Comparison of ENCODE assay signal across 31 cellular contexts in the genomic region with DNA sequence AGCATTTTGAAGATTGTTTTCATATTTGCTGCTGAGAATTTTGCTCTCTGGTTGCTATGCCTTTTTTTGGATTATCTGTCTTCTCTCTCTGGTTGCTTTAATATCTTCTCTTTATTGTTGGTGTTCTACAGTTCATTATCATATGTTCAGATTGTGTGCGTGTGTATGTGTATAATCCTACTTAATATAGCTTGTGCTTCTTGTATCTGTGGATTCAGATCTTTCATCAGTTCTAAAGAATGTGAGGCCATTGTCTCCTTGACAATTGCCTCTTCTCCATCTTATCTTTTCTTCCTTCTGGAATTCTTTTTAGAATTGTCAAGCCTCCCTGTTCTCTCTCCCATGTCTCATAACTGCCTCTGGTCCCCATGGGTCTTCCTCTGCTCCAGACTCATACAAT.
DNase-seq lines count a peak whose midpoint lies in the region; ATAC-seq and TF ChIP-seq lines count a peak whose summit lies in the region.
"Had no signal": no experiment of that assay in that cellular context is flagged by ENCODE, and none has a peak within 500 bp of the region (broad histone marks: within the 10 kb centered on the region; RNA-seq: fewer than 3 reads in every experiment).

No MANE protein-coding gene starts in this region.

- H3K9me3 Mint-ChIP-seq in endodermal cell: peaks cover 27% of the 10 kb centered on the region
- peaks cover 24% of the 10 kb centered on the region for H3K9me3 Mint-ChIP-seq in WTC11

- no peaks in the 10 kb centered on the region for H3K36me3 ChIP-seq in HEK293 (ENCODE audit: control insufficient read depth in 2 of 2, insufficient read depth in 1 of 2, low read length in 2 of 2)
- H3K36me3 ChIP-seq in endodermal cell (ENCODE audit: control insufficient read depth, insufficient read depth, low read length): no peaks in the 10 kb centered on the region
- no peaks in the 10 kb centered on the region for H3K36me3 ChIP-seq in breast epithelium
- H3K36me3 ChIP-seq: BE2C; BLaER1; BLaER1 treated with 17β-estradiol and CSF1 and Interleukin-3, amounts not matched to agents 10 nM and 100 nM had no signal

- peaks cover 20% of the 10 kb centered on the region for H3K4me1 Mint-ChIP-seq in endodermal cell
- no peaks in the 10 kb centered on the region for H3K4me1 Mint-ChIP-seq in WTC11
- H3K4me1 Mint-ChIP-seq: B cell; CD14-positive monocyte; CD4-positive, alpha-beta memory T cell; CD4-positive, CD25-positive, alpha-beta regulatory T cell; CD8-positive, alpha-beta memory T cell had no signal

- H3K4me3 ChIP-seq in HEK293 (ENCODE audit: low read depth, low read length): no peak overlapping the region
- peak overlapping the region; percentile 64 for H3K4me3 ChIP-seq in endodermal cell (ENCODE audit: low read length)
- H3K4me3 ChIP-seq in breast epithelium: no peak overlapping the region
- H3K4me3 ChIP-seq: A549; BLaER1; BLaER1 treated with 17β-estradiol and CSF1 and Interleukin-3, amounts not matched to agents 10 nM and 100 nM had no signal

- peaks cover 1% of the 10 kb centered on the region for H3K27me3 Mint-ChIP-seq in endodermal cell (ENCODE audit: insufficient read depth)
- no peaks in the 10 kb centered on the region; the same call in 1 of the 2 replicates for H3K27me3 Mint-ChIP-seq in WTC11 (ENCODE audit: low read depth)

- no peak for TF ChIP-seq CTCF in HEK293 (tag by site-specific recombination; IDR thresholded peaks at IDR 0.05)
- no peak for TF ChIP-seq CTCF in endodermal cell (conservative IDR thresholded peaks at IDR 0.05)
- no peak for TF ChIP-seq CTCF in breast epithelium (IDR thresholded peaks at IDR 0.05)
- no peak for TF ChIP-seq CTCF in WTC11 (IDR thresholded peaks at IDR 0.05)

- intact Hi-C loops in breast epithelium (cut with DNase I; ENCODE audit: low total_unique reads): no loop called here

- H3K27ac Mint-ChIP-seq in endodermal cell: no peak overlapping the region
- H3K27ac Mint-ChIP-seq in WTC11: no peak overlapping the region
- H3K27ac Mint-ChIP-seq: B cell; CD14-positive monocyte; CD4-positive, alpha-beta memory T cell; CD4-positive, alpha-beta T cell; CD4-positive, CD25-positive, alpha-beta regulatory T cell; CD8-positive, alpha-beta memory T cell; CD8-positive, alpha-beta T cell had no signal

- no peak for DNase-seq in endodermal cell
- DNase-seq in breast epithelium (ENCODE audit: low spot score in 2 of 2): no peak
- DNase-seq in WTC11 (ENCODE audit: low spot score): no peak
- DNase-seq: 8988T; ACHN; AML-193; BE2C; C1 segment of cervical spinal cord; Caco-2; Calu3; CD4-positive, alpha-beta memory T cell; CD4-positive, alpha-beta T cell; CD4-positive, CD25-positive, alpha-beta regulatory T cell; CD8-positive, alpha-beta memory T cell; CD8-positive, alpha-beta T cell; COR-L47; DMS 273 treated with DMSO at 0.1 percent for 48 hours; DMS153; DMS53; DMS79; DMS79 treated with DMSO at 0.1 percent for 48 hours; DND-41; EL had no signal

- CTCF ChIA-PET in HEK293 (lab: Yijun Ruan, JAX): no interaction called here
- CTCF ChIA-PET in WTC11 (lab: Charles Lee): no interaction called here

- no peak for TF ChIP-seq POLR2A in breast epithelium (IDR thresholded peaks at IDR 0.05)

- no peak for ATAC-seq in WTC11
- ATAC-seq: A549; CD8-positive, alpha-beta T cell had no signal

- H3K27me3 ChIP-seq in endodermal cell (ENCODE audit: control insufficient read depth, insufficient read depth, low read length, poor library complexity, severe bottlenecking) (no peaks in the 10 kb centered on the region), breast epithelium (no peaks in the 10 kb centered on the region)
- H3K27me3 ChIP-seq: BE2C; BLaER1; BLaER1 treated with 17β-estradiol and CSF1 and Interleukin-3, amounts not matched to agents 10 nM and 100 nM had no signal

- H3K4me1 ChIP-seq in HEK293 (ENCODE audit: control insufficient read depth, insufficient read depth, low read length) (no peaks in the 10 kb centered on the region), endodermal cell (ENCODE audit: control insufficient read depth, insufficient read depth, low read length) (peaks cover 5% of the 10 kb centered on the region), breast epithelium (no peaks in the 10 kb centered on the region)
- H3K4me1 ChIP-seq: A549; BE2C; BLaER1; BLaER1 treated with 17β-estradiol and CSF1 and Interleukin-3, amounts not matched to agents 10 nM and 100 nM; Caco-2 had no signal

- no peaks in the 10 kb centered on the region for H3K9me3 ChIP-seq in HEK293 (ENCODE audit: control insufficient read depth, insufficient read depth, low read depth, low read length)
- peaks cover 25% of the 10 kb centered on the region for H3K9me3 ChIP-seq in endodermal cell (ENCODE audit: control insufficient read depth, low read length)
- peaks cover 8% of the 10 kb centered on the region in 2 donors for H3K9me3 ChIP-seq in breast epithelium
- H3K9me3 ChIP-seq: BE2C, Caco-2 had no signal

- H3K27ac ChIP-seq in HEK293 (ENCODE audit: extremely low read depth, low read depth, low read length) (no peak overlapping the region), endodermal cell (ENCODE audit: low read depth, low read length) (no peak overlapping the region), breast epithelium (no peak overlapping the region)
- H3K27ac ChIP-seq: 22Rv1; A549; BLaER1; BLaER1 treated with 17β-estradiol and CSF1 and Interleukin-3, amounts not matched to agents 10 nM and 100 nM; C4-2B had no signal

- H3K36me3 Mint-ChIP-seq in endodermal cell (ENCODE audit: low read depth) (no peaks in the 10 kb centered on the region), WTC11 (0 out of 2 replicates have a peak, but pooled peaks cover 4% of the 10 kb centered on the region)
- H3K36me3 Mint-ChIP-seq: CD14-positive monocyte; CD4-positive, alpha-beta memory T cell; CD4-positive, CD25-positive, alpha-beta regulatory T cell; CD8-positive, alpha-beta memory T cell; CD8-positive, alpha-beta T cell had no signal

- POLR2A ChIA-PET in HEK293 (lab: Yijun Ruan, JAX): no interaction called here
- POLR2A ChIA-PET in WTC11 (lab: Charles Lee): no interaction called here

- no peak overlapping the region for H3K4me3 Mint-ChIP-seq in endodermal cell
- no peak overlapping the region for H3K4me3 Mint-ChIP-seq in WTC11
- H3K4me3 Mint-ChIP-seq: B cell; CD14-positive monocyte; CD4-positive, alpha-beta memory T cell; CD4-positive, alpha-beta T cell; CD4-positive, CD25-positive, alpha-beta regulatory T cell; CD8-positive, alpha-beta memory T cell; CD8-positive, alpha-beta T cell had no signal

- 83% methylated on average over 1 of the region's 1 CpG; no CpG with 5 or more reads in 1 of the 2 experiments for WGBS in endodermal cell (ENCODE audit: insufficient coverage in 1 of 2, insufficient read length in 1 of 2), 2 experiments

- no peak overlapping the region for H3K9ac ChIP-seq in endodermal cell (ENCODE audit: extremely low read depth, low read length, poor library complexity, severe bottlenecking)
- H3K9ac ChIP-seq: BLaER1; BLaER1 treated with 17β-estradiol and CSF1 and Interleukin-3, amounts not matched to agents 10 nM and 100 nM had no signal

TF ChIP-seq in HEK293, 187 proteins besides CTCF, POLR2A, EP300 and RAD21:
- TF ChIP-seq, protein P1, sequence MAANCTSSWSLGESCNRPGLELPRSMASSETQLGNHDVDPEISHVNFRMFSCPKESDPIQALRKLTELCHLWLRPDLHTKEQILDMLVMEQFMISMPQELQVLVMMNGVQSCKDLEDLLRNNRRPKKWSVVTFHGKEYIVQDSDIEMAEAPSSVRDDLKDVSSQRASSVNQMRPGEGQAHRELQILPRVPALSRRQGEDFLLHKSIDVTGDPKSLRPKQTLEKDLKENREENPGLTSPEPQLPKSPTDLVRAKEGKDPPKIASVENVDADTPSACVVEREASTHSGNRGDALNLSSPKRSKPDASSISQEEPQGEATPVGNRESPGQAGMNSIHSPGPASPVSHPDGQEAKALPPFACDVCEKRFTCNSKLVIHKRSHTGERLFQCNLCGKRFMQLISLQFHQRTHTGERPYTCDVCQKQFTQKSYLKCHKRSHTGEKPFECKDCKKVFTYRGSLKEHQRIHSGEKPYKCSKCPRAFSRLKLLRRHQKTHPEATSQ (tag by site-specific recombination; IDR thresholded peaks at IDR 0.05): no peak
- TF ChIP-seq ZNF558 (tag by site-specific recombination; IDR thresholded peaks at IDR 0.05): peak; percentile 99

TF ChIP-seq in WTC11, 78 proteins besides CTCF, POLR2A, EP300 and RAD21 (continues in another document):
- TF ChIP-seq CREM (CRISPR knock-in tag; IDR thresholded peaks at IDR 0.05) (no peak), ETV6 (CRISPR knock-in tag; IDR thresholded peaks at IDR 0.05) (no peak), NFE2L1 (CRISPR knock-in tag; IDR thresholded peaks at IDR 0.05) (no peak), ZBTB21 (CRISPR knock-in tag; IDR thresholded peaks at IDR 0.05; ENCODE audit: borderline replicate concordance) (no peak), SP1 (CRISPR knock-in tag; conservative IDR thresholded peaks at IDR 0.05) (no peak), RORB (CRISPR knock-in tag; IDR thresholded peaks at IDR 0.05) (no peak), ZNF219 (CRISPR knock-in tag; IDR thresholded peaks at IDR 0.05; ENCODE audit: borderline replicate concordance) (no peak), MYBL2 (CRISPR knock-in tag; IDR thresholded peaks at IDR 0.05) (no peak), ZNF396 (CRISPR knock-in tag; IDR thresholded peaks at IDR 0.05; ENCODE audit: borderline replicate concordance) (no peak), ZNF121 (CRISPR knock-in tag; IDR thresholded peaks at IDR 0.05) (no peak), GRHL2 (CRISPR knock-in tag; IDR thresholded peaks at IDR 0.05; ENCODE audit: insufficient replicate concordance, severe bottlenecking) (no peak), IRF2 (CRISPR knock-in tag; IDR thresholded peaks at IDR 0.05; ENCODE audit: borderline replicate concordance, low read depth) (no peak)
- TF ChIP-seq, protein P2, sequence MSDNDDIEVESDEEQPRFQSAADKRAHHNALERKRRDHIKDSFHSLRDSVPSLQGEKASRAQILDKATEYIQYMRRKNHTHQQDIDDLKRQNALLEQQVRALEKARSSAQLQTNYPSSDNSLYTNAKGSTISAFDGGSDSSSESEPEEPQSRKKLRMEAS (CRISPR knock-in tag; IDR thresholded peaks at IDR 0.05): no peak
- TF ChIP-seq, protein P3, sequence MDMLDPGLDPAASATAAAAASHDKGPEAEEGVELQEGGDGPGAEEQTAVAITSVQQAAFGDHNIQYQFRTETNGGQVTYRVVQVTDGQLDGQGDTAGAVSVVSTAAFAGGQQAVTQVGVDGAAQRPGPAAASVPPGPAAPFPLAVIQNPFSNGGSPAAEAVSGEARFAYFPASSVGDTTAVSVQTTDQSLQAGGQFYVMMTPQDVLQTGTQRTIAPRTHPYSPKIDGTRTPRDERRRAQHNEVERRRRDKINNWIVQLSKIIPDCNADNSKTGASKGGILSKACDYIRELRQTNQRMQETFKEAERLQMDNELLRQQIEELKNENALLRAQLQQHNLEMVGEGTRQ (CRISPR knock-in tag; IDR thresholded peaks at IDR 0.05): no peak
